In the genomic region with DNA sequence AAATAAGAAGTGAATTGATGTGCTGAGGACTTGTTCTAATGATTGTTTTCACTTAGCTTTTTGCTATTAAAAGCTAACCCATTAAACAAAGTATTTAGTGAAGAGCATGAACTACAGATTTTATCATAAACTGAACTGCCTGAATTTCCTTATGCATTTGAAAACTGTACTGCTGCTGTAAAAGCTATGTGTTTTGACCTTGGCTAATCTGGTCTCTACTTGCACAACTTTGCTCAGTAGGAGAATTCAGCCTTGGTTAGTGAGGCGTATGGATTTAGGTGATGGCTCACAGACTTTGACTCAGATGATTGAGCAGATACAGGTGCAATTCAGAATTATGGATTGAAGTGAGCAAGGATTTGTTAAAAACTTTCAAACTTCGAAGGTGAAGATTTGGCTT, we compare ENCODE assay signal across 15 cellular contexts. TPM values are rescaled to one million over a fixed set of nuclear protein-coding genes. Genes with fewer than 3 reads are reported as not detected.
DNase-seq lines count a peak whose midpoint lies in the region; ATAC-seq and TF ChIP-seq lines count a peak whose summit lies in the region.
"Had no signal": no experiment of that assay in that cellular context is flagged by ENCODE, and none has a peak within 500 bp of the region (broad histone marks: within the 10 kb centered on the region; RNA-seq: fewer than 3 reads in every experiment).

No MANE protein-coding gene starts in this region.

- peaks cover 35% of the 10 kb centered on the region for H3K4me1 ChIP-seq in RWPE2 (ENCODE audit: insufficient read depth, poor library complexity, severe bottlenecking)
- H3K4me1 ChIP-seq: BE2C had no signal

- ATAC-seq in RWPE2 (ENCODE audit: low read depth): no peak
- no peak for ATAC-seq in GM18907 (IDR thresholded peaks at IDR 0.05; ENCODE audit: unreplicated experiment)
- ATAC-seq: A549, GM23338, K562 had no signal

- H3K27me3 ChIP-seq in RWPE2 (ENCODE audit: insufficient read depth, poor library complexity, severe bottlenecking): no peaks in the 10 kb centered on the region
- H3K27me3 ChIP-seq: BE2C had no signal

- H3K36me3 ChIP-seq in RWPE2 (ENCODE audit: low read depth): no peaks in the 10 kb centered on the region
- H3K36me3 ChIP-seq: BE2C had no signal

- H3K9me3 ChIP-seq in RWPE2 (ENCODE audit: severe bottlenecking): no peaks in the 10 kb centered on the region
- H3K9me3 ChIP-seq: A549, BE2C had no signal

- H3K27ac ChIP-seq in RWPE2 (ENCODE audit: poor library complexity, severe bottlenecking): peak overlapping the region; percentile 13
- H3K27ac ChIP-seq: A549 had no signal

- DNase-seq in EH (ENCODE audit: low read depth): peak; percentile 51
- DNase-seq in RWPE2 (ENCODE audit: low spot score): no peak
- peak; percentile 24 for DNase-seq in glomerular visceral epithelial cell (ENCODE audit: extremely low spot score)
- DNase-seq in renal cortical epithelial cell (ENCODE audit: low read depth): peak; percentile 59
- no peak for DNase-seq in HT-29 (ENCODE audit: low spot score)
- DNase-seq in NCI-H1436 (lab: John Stamatoyannopoulos, UW): no peak
- DNase-seq: BE2C; Calu3; CD8-positive, alpha-beta memory T cell; DMS 273 treated with DMSO at 0.1 percent for 48 hours; H7 had no signal

- TF ChIP-seq CTCF in RWPE2 (IDR thresholded peaks at IDR 0.05; ENCODE audit: poor library complexity, severe bottlenecking): no peak

- no peak overlapping the region for H3K4me3 ChIP-seq in RWPE2 (ENCODE audit: severe bottlenecking)
- H3K4me3 ChIP-seq: A549, GM23338, K562 had no signal

RNA-seq across cellular contexts. Expression of gene FAT1, which starts 38.7 kb away (rescaled TPM):
- total RNA-seq in renal cortical epithelial cell: 251 and 594 TPM in 2 replicates
- 325 and 379 TPM in 2 replicates for total RNA-seq in HT-29 (2014; rRNA removed; shearing (Covaris generic))
- total RNA-seq: CD8-positive, alpha-beta memory T cell had no signal

Comparison
In these comparisons a context has a peak if more than half of its experiments do, and no peak if none do; other contexts are left out.
1. DNase-seq: peak in EH (single experiment), glomerular visceral epithelial cell (single experiment) and renal cortical epithelial cell (single experiment); none in RWPE2 (single experiment), HT-29 (single experiment) and NCI-H1436 (single experiment).